ENCODE assay signal across 18 cellular contexts in the genomic region with DNA sequence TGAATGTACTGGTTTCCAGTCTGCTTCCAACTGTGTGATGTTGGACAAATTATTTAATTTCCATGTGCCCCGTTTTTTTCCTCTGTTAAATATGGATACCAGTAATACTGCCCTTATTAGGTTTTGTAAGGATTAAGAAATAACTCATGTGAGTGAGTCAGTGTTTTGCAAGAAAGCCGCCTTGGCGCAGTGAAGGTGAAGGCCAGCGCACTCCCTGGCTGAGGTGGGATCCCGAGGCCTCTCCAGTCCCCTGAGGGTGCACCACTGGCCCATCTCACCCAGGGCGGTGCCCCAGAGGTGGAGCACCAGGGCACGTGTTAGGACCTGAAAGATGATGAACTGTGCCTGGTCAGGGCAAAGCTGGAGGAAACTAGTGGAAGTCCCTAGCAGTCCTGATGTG. TPM values are rescaled to one million over a fixed set of nuclear protein-coding genes. Genes with fewer than 3 reads are reported as not detected.
DNase-seq lines count a peak whose midpoint lies in the region; ATAC-seq and TF ChIP-seq lines count a peak whose summit lies in the region.
"Had no signal": no experiment of that assay in that cellular context is flagged by ENCODE, and none has a peak within 500 bp of the region (broad histone marks: within the 10 kb centered on the region; RNA-seq: fewer than 3 reads in every experiment).

No MANE protein-coding gene starts in this region.

- no peak for ATAC-seq in natural killer cell treated with Interleukin-12 subunit alpha and Interleukin-12 subunit beta and Interleukin-15 and Interleukin-18, amount 100 ng/mL, for 72 hours
- no peak for ATAC-seq in HG02885 (IDR thresholded peaks at IDR 0.05; ENCODE audit: poor library complexity, unreplicated experiment)
- no peak for ATAC-seq in gastrocnemius medialis

- intact Hi-C loops in adrenal gland (cut with DNase I) (no loop called here), gastrocnemius medialis (cut with DNase I; ENCODE audit: low total_unique reads) (no loop called here)

- no peaks in the 10 kb centered on the region for H3K4me1 Mint-ChIP-seq in natural killer cell treated with Interleukin-12 subunit alpha and Interleukin-12 subunit beta and Interleukin-15 and Interleukin-18, amount 100 ng/mL, for 72 hours (ENCODE audit: low read depth in 2 of 2)
- H3K4me1 Mint-ChIP-seq: H9 had no signal

- H3K4me3 ChIP-seq in adrenal gland (no peak overlapping the region), fibroblast of pulmonary artery (replicated peaks; ENCODE audit: low read depth, low read length) (no peak overlapping the region), gastrocnemius medialis (no peak overlapping the region)

- H3K36me3 ChIP-seq in adrenal gland (replicated peaks in 1 of 2) (peaks cover 0 to 25% of the 10 kb centered on the region in 2 donors), gastrocnemius medialis (peaks cover 0 to 58% of the 10 kb centered on the region in 2 donors)

- 26 to 69% (median 56%) methylated on average over 6 to 7 of the region's 7 CpGs for WGBS in adrenal gland, 4 donors

- DNase-seq in HCEC 1CT (peak; percentile 19), adrenal gland (peak; percentile 66 to 83 (median 80)), fibroblast of pulmonary artery (ENCODE audit: low read depth) (peak; percentile 7), renal cortical epithelial cell (ENCODE audit: low read depth) (peak; percentile 37), gastrocnemius medialis (no peak)
- DNase-seq in natural killer cell treated with Interleukin-12 subunit alpha and Interleukin-12 subunit beta and Interleukin-15 and Interleukin-18, amount 100 ng/mL, for 72 hours (ENCODE audit: low spot score): no peak
- DNase-seq: ACHN, AML-193, DMS79 treated with DMSO at 0.1 percent for 48 hours, H9, KBM-7, NCI-H1417 treated with DMSO at 0.1 percent for 48 hours, NCI-H187 treated with DMSO at 0.1 percent for 48 hours, NCI-H2227 treated with DMSO at 0.1 percent for 48 hours, NCI-H524, RPMI8226 had no signal

- peaks cover 0 to 18% of the 10 kb centered on the region in 2 donors for H3K4me1 ChIP-seq in adrenal gland (replicated peaks in 1 of 2)
- peaks cover 0 to 9% of the 10 kb centered on the region in 2 donors for H3K4me1 ChIP-seq in gastrocnemius medialis

- no peak overlapping the region for H3K27ac Mint-ChIP-seq in natural killer cell treated with Interleukin-12 subunit alpha and Interleukin-12 subunit beta and Interleukin-15 and Interleukin-18, amount 100 ng/mL, for 72 hours

- H3K9me3 ChIP-seq in adrenal gland (replicated peaks in 1 of 3) (no peaks in the 10 kb centered on the region), gastrocnemius medialis (no peaks in the 10 kb centered on the region)

- peaks cover 4% of the 10 kb centered on the region for H3K36me3 Mint-ChIP-seq in natural killer cell treated with Interleukin-12 subunit alpha and Interleukin-12 subunit beta and Interleukin-15 and Interleukin-18, amount 100 ng/mL, for 72 hours

- TF ChIP-seq CTCF in adrenal gland (IDR thresholded peaks at IDR 0.05): no peak
- TF ChIP-seq CTCF in fibroblast of pulmonary artery (IDR thresholded peaks at IDR 0.05; ENCODE audit: low read length, missing control alignments): no peak
- no peak for TF ChIP-seq CTCF in gastrocnemius medialis (IDR thresholded peaks at IDR 0.05 in 4 of 5, conservative IDR thresholded peaks at IDR 0.05 in 1 of 5)

- no peaks in the 10 kb centered on the region for H3K9me3 Mint-ChIP-seq in natural killer cell treated with Interleukin-12 subunit alpha and Interleukin-12 subunit beta and Interleukin-15 and Interleukin-18, amount 100 ng/mL, for 72 hours
- H3K9me3 Mint-ChIP-seq: H9 had no signal

- H3K4me3 Mint-ChIP-seq in natural killer cell treated with Interleukin-12 subunit alpha and Interleukin-12 subunit beta and Interleukin-15 and Interleukin-18, amount 100 ng/mL, for 72 hours: no peak overlapping the region
- H3K4me3 Mint-ChIP-seq: CD14-positive monocyte, H9 had no signal

- H3K27ac ChIP-seq in adrenal gland (peak overlapping the region in 4 of 5 donors; percentile 53 to 77 (median 56)), gastrocnemius medialis (no peak overlapping the region)

- no peaks in the 10 kb centered on the region for H3K27me3 ChIP-seq in adrenal gland
- no peaks in the 10 kb centered on the region for H3K27me3 ChIP-seq in gastrocnemius medialis

- no peaks in the 10 kb centered on the region for H3K27me3 Mint-ChIP-seq in natural killer cell treated with Interleukin-12 subunit alpha and Interleukin-12 subunit beta and Interleukin-15 and Interleukin-18, amount 100 ng/mL, for 72 hours

- in situ Hi-C loops in gastrocnemius medialis (cut with MboI; ENCODE audit: low sequenced_read_pairs in 4 of 4): no loop called here

- no peak for TF ChIP-seq POLR2A in adrenal gland (IDR thresholded peaks at IDR 0.05)
- no peak for TF ChIP-seq POLR2A in gastrocnemius medialis (IDR thresholded peaks at IDR 0.05)

RNA-seq across cellular contexts. Expression of a gene that starts 43.5 kb away (rescaled TPM):
- total RNA-seq in adrenal gland: 100 to 1,000 TPM in 5 of 8 donors, 10 to 100 TPM in 3; 74.4 to 124 (median 108) TPM
- 100 to 1,000 TPM in 1 of 3 donors, 10 to 100 TPM in 2; 27.6 to 110 (median 29.2) TPM for polyA plus RNA-seq in adrenal gland
- total RNA-seq in renal cortical epithelial cell: 88.9 and 127 TPM in 2 replicates
- total RNA-seq in natural killer cell treated with Interleukin-12 subunit alpha and Interleukin-12 subunit beta and Interleukin-15 and Interleukin-18, amount 100 ng/mL, for 72 hours: 10 to 100 TPM; 32.7 to 46.7 TPM
- total RNA-seq in gastrocnemius medialis: 10 to 100 TPM; 61.0 to 91.6 (median 79.8) TPM

RNA-seq across cellular contexts. Expression of a gene that starts 43.7 kb away (rescaled TPM):
- total RNA-seq in adrenal gland (100 to 1,000 TPM in 2 of 8 donors, 10 to 100 TPM in 6; 55.6 to 116 (median 84.4) TPM), renal cortical epithelial cell (88.6 and 145 TPM in 2 replicates), gastrocnemius medialis (10 to 100 TPM; 20.9 to 37.3 (median 28.6) TPM)
- 100 to 1,000 TPM in 1 of 3 donors, 10 to 100 TPM in 1, 1 to 10 TPM in 1; 8.4 to 246 (median 14.8) TPM for polyA plus RNA-seq in adrenal gland
- total RNA-seq in natural killer cell treated with Interleukin-12 subunit alpha and Interleukin-12 subunit beta and Interleukin-15 and Interleukin-18, amount 100 ng/mL, for 72 hours: 10 to 100 TPM; 26.9 to 31.8 TPM

Comparison
In these comparisons a context has a peak if more than half of its experiments do, and no peak if none do; other contexts are left out.
1. DNase-seq: peak in HCEC 1CT (single experiment), adrenal gland (7 of 7), fibroblast of pulmonary artery (single experiment) and renal cortical epithelial cell (single experiment); none in natural killer cell treated with Interleukin-12 subunit alpha and Interleukin-12 subunit beta and Interleukin-15 and Interleukin-18, amount 100 ng/mL, for 72 hours (single experiment) and gastrocnemius medialis (0 of 2).
2. H3K27ac ChIP-seq: peak in adrenal gland (4 of 5); none in gastrocnemius medialis (0 of 4).